In the genomic region with DNA sequence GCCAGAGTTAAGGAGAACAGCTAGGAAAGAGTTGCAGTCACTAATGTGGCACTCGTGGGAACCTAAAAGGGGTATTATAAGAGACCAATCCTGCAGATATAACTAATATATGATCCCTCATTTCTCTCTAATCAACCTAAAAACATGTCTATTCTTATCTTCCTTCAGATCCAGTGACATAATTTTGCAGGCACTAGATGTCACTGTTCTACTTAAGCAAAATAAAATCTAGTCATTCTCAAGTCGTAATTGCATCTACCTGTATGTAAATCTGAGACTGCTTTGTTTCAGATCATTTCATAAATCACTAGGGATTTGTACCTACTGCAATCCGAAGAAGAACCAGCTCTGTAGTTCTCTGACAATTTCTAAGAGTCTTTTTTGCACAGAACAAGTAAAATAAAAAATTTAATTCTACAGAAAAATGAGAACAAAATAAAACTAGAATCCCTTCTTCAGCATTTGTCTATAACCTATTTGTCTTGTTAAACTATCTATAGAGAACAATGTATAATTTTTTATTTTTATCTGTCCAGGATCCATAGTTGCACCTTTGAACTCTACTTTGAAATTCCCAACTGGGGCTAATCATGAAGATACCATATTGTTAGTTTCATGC, we compare ENCODE assay signal across 8 cellular contexts. TPM values are rescaled to one million over a fixed set of nuclear protein-coding genes. Genes with fewer than 3 reads are reported as not detected.
DNase-seq lines count a peak whose midpoint lies in the region; ATAC-seq and TF ChIP-seq lines count a peak whose summit lies in the region.

No MANE protein-coding gene starts in this region.

- TF ChIP-seq CTCF in chondrocyte (IDR thresholded peaks at IDR 0.05) (peak; percentile 75), uterus (IDR thresholded peaks at IDR 0.05) (no peak)

- no peak overlapping the region for H3K27ac Mint-ChIP-seq in chondrocyte (ENCODE audit: unreplicated experiment)
- H3K27ac Mint-ChIP-seq in T-helper 2 cell treated with Interferon-gamma antibody and Interleukin-4, amounts not matched to agents 5 μg/mL and 100 μg/mL, for 36 hours = no peak overlapping the region
- no peak overlapping the region for H3K27ac Mint-ChIP-seq in stimulated activated naive CD8-positive, alpha-beta T cell treated with anti-CD3 and anti-CD28 coated beads, Interleukin-15, amount 100 ng/mL, for 72 hours

- H3K4me3 ChIP-seq in uterus = no peak overlapping the region

- intact Hi-C loops in uterus (cut with DNase I; ENCODE audit: low total_unique reads) = no loop called here

- no peaks in the 10 kb centered on the region for H3K27me3 ChIP-seq in uterus

- no peaks in the 10 kb centered on the region for H3K9me3 Mint-ChIP-seq in chondrocyte (ENCODE audit: low read depth)
- H3K9me3 Mint-ChIP-seq in T-helper 2 cell treated with Interferon-gamma antibody and Interleukin-4, amounts not matched to agents 5 μg/mL and 100 μg/mL, for 36 hours = no peaks in the 10 kb centered on the region
- no peaks in the 10 kb centered on the region for H3K9me3 Mint-ChIP-seq in stimulated activated naive CD8-positive, alpha-beta T cell treated with anti-CD3 and anti-CD28 coated beads, Interleukin-15, amount 100 ng/mL, for 72 hours

- no peak for TF ChIP-seq POLR2A in uterus (IDR thresholded peaks at IDR 0.05)

- H3K27me3 Mint-ChIP-seq in chondrocyte (ENCODE audit: low read depth) = peaks cover 8% of the 10 kb centered on the region
- no peaks in the 10 kb centered on the region for H3K27me3 Mint-ChIP-seq in T-helper 2 cell treated with Interferon-gamma antibody and Interleukin-4, amounts not matched to agents 5 μg/mL and 100 μg/mL, for 36 hours (ENCODE audit: low read depth)
- H3K27me3 Mint-ChIP-seq in stimulated activated naive CD8-positive, alpha-beta T cell treated with anti-CD3 and anti-CD28 coated beads, Interleukin-15, amount 100 ng/mL, for 72 hours = peaks cover 8% of the 10 kb centered on the region

- no peak overlapping the region for H3K27ac ChIP-seq in uterus

- H3K4me3 Mint-ChIP-seq in chondrocyte (ENCODE audit: unreplicated experiment) = no peak overlapping the region
- H3K4me3 Mint-ChIP-seq in T-helper 2 cell treated with Interferon-gamma antibody and Interleukin-4, amounts not matched to agents 5 μg/mL and 100 μg/mL, for 36 hours = no peak overlapping the region
- no peak overlapping the region for H3K4me3 Mint-ChIP-seq in stimulated activated naive CD8-positive, alpha-beta T cell treated with anti-CD3 and anti-CD28 coated beads, Interleukin-15, amount 100 ng/mL, for 72 hours

- H3K4me1 ChIP-seq in uterus = no peaks in the 10 kb centered on the region

- H3K36me3 ChIP-seq in uterus = no peaks in the 10 kb centered on the region

- ATAC-seq in GM19043 (IDR thresholded peaks at IDR 0.05; ENCODE audit: low read depth, unreplicated experiment) = peak; percentile 59
- ATAC-seq in stimulated activated naive CD8-positive, alpha-beta T cell treated with anti-CD3 and anti-CD28 coated beads, Interleukin-15, amount 100 ng/mL, for 72 hours = no peak
- ATAC-seq in HG03045 (IDR thresholded peaks at IDR 0.05; ENCODE audit: unreplicated experiment) = no peak

- no peaks in the 10 kb centered on the region for H3K4me1 Mint-ChIP-seq in chondrocyte (ENCODE audit: low read depth)
- no peaks in the 10 kb centered on the region for H3K4me1 Mint-ChIP-seq in T-helper 2 cell treated with Interferon-gamma antibody and Interleukin-4, amounts not matched to agents 5 μg/mL and 100 μg/mL, for 36 hours (ENCODE audit: low read depth)
- no peaks in the 10 kb centered on the region for H3K4me1 Mint-ChIP-seq in stimulated activated naive CD8-positive, alpha-beta T cell treated with anti-CD3 and anti-CD28 coated beads, Interleukin-15, amount 100 ng/mL, for 72 hours

- H3K36me3 Mint-ChIP-seq in chondrocyte (ENCODE audit: low read depth) = no peaks in the 10 kb centered on the region
- H3K36me3 Mint-ChIP-seq in T-helper 2 cell treated with Interferon-gamma antibody and Interleukin-4, amounts not matched to agents 5 μg/mL and 100 μg/mL, for 36 hours (ENCODE audit: low read depth) = no peaks in the 10 kb centered on the region

- no peaks in the 10 kb centered on the region for H3K9me3 ChIP-seq in uterus

- DNase-seq in Ammon's horn (ENCODE audit: low spot score) (peak; percentile 26), LoVo (ENCODE audit: low spot score) (peak; percentile 8), chondrocyte (ENCODE audit: low spot score) (no peak), uterus (no peak)
- DNase-seq in T-helper 2 cell treated with Interferon-gamma antibody and Interleukin-4, amounts not matched to agents 5 μg/mL and 100 μg/mL, for 36 hours (ENCODE audit: low spot score) = no peak
- no peak for DNase-seq in stimulated activated naive CD8-positive, alpha-beta T cell treated with anti-CD3 and anti-CD28 coated beads, Interleukin-15, amount 100 ng/mL, for 72 hours

RNA-seq across cellular contexts. Expression of a gene that starts 56.5 kb away (rescaled TPM):
- total RNA-seq in chondrocyte = 0.77 to 4.1 TPM (median 1.3 TPM) in 3 replicates
- total RNA-seq in uterus = 10 to 100 TPM in 1 of 4 donors, 1 to 10 TPM in 1, under 1 TPM in 2; 0.26 to 13.3 (median 2.4) TPM

Comparison
In these comparisons a context has a peak if more than half of its experiments do, and no peak if none do; other contexts are left out.
1. DNase-seq: peak in Ammon's horn (single experiment) and LoVo (single experiment); none in chondrocyte (single experiment), T-helper 2 cell treated with Interferon-gamma antibody and Interleukin-4, amounts not matched to agents 5 μg/mL and 100 μg/mL, for 36 hours (single experiment), stimulated activated naive CD8-positive, alpha-beta T cell treated with anti-CD3 and anti-CD28 coated beads, Interleukin-15, amount 100 ng/mL, for 72 hours (0 of 2) and uterus (0 of 2).